8 cellular contexts compared by ENCODE assay signal in the genomic region with DNA sequence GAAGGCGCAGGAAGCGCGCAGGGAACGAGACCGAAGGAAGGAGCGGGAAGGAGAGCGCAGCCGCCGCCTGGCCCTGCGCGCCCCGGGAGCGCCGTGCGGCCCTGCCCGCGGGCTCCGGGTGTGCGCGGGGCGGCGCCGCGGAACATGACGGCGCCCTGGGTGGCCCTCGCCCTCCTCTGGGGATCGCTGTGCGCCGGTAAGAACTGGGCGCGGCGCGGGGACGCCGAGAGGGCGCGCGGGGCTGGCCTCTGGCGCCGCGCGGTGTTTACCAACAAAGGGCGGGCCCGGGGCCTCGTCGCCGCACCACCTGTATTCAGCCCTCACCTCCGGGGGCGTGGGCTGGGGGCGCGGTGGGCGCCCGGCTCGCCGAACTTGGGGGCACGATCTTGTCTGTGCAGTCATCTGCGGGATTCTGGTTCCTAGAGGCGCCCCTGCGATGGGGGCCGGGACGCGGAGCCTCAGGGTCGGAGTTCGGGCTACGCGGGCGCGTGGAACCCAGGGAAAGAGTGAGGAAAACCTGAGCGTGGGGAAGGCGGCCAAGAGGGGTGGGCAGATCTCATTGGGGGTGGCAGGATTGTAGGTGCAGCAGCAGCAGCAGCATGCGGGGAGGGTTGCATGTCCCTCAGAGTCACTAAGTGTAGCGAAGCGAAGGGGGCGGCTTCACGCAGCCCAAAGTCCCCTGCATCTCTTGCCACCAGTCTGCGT. TPM values are rescaled to one million over a fixed set of nuclear protein-coding genes. Genes with fewer than 3 reads are reported as not detected.
DNase-seq lines count a peak whose midpoint lies in the region; ATAC-seq and TF ChIP-seq lines count a peak whose summit lies in the region.

No MANE protein-coding gene starts in this region.

- peak overlapping the region; percentile 56 for H3K4me2 ChIP-seq in SU-DHL-6 (ENCODE audit: low read depth, low read length, poor library complexity, severe bottlenecking)

- peak overlapping the region; percentile 87 for H3K27ac ChIP-seq in A673 (ENCODE audit: low read depth, low read length, poor library complexity, severe bottlenecking)
- no peak overlapping the region for H3K27ac ChIP-seq in SU-DHL-6 (ENCODE audit: low read depth, low read length)
- peak overlapping the region; percentile 69 to 80 for H3K27ac ChIP-seq in left lung

- no peaks in the 10 kb centered on the region for H3F3A ChIP-seq in SU-DHL-6 (ENCODE audit: insufficient read depth)

- no peaks in the 10 kb centered on the region for H3K27me3 ChIP-seq in A673 (replicated peaks; ENCODE audit: insufficient read depth, low read depth, low read length, poor library complexity)
- H3K27me3 ChIP-seq in SU-DHL-6 (ENCODE audit: low read length), result no peaks in the 10 kb centered on the region
- peaks cover 0 to 37% of the 10 kb centered on the region in 2 donors for H3K27me3 ChIP-seq in left lung

- H3K9me3 Mint-ChIP-seq in stimulated activated naive B cell treated with anti-CD40 and anti-IgM and Interleukin-4, amounts not matched to agents 10 μg/mL and 1 μg/mL and 100 μg/mL, for 72 hours, result no peaks in the 10 kb centered on the region

- peak overlapping the region; percentile 41 for H3K9ac ChIP-seq in SU-DHL-6 (ENCODE audit: low read length)

- no peaks in the 10 kb centered on the region for H3K4me1 ChIP-seq in A673 (ENCODE audit: insufficient read depth, low read length, poor library complexity, severe bottlenecking)
- H3K4me1 ChIP-seq in left lung, result peaks cover 14 to 52% of the 10 kb centered on the region in 2 donors

- BruUV-seq in A673 (replicated peaks; lab: Mats Ljungman, UMichigan), result no TSS peak

- H3K4me1 Mint-ChIP-seq in stimulated activated naive B cell treated with anti-CD40 and anti-IgM and Interleukin-4, amounts not matched to agents 10 μg/mL and 1 μg/mL and 100 μg/mL, for 72 hours, result peaks cover 9 to 14% of the 10 kb centered on the region in 2 donors

- no peaks in the 10 kb centered on the region for H3K9me3 ChIP-seq in A673 (ENCODE audit: low read depth, low read length, poor library complexity, severe bottlenecking)
- H3K9me3 ChIP-seq in SU-DHL-6 (ENCODE audit: insufficient read depth, low read length), result no peaks in the 10 kb centered on the region
- H3K9me3 ChIP-seq in left lung, result no peaks in the 10 kb centered on the region

- H3K36me3 Mint-ChIP-seq in stimulated activated naive B cell treated with anti-CD40 and anti-IgM and Interleukin-4, amounts not matched to agents 10 μg/mL and 1 μg/mL and 100 μg/mL, for 72 hours, result no peaks in the 10 kb centered on the region

- no peak for TF ChIP-seq CTCF in A673 (conservative IDR thresholded peaks at IDR 0.05; ENCODE audit: low read depth, low read length)
- TF ChIP-seq CTCF in GM13976 (IDR thresholded peaks at IDR 0.05; ENCODE audit: borderline replicate concordance, control extremely low read depth, extremely low read depth, insufficient read depth, missing control alignments), result no peak
- TF ChIP-seq CTCF in SU-DHL-6 (IDR thresholded peaks at IDR 0.05; ENCODE audit: insufficient read depth, low read length, poor library complexity, severe bottlenecking), result no peak
- no peak for TF ChIP-seq CTCF in left lung (IDR thresholded peaks at IDR 0.05)

- in situ Hi-C loops in GM13976 (cut with MboI; ENCODE audit: low sequenced_read_pairs, unreplicated experiment), result no loop called here

- H3K27ac Mint-ChIP-seq in stimulated activated naive B cell treated with anti-CD40 and anti-IgM and Interleukin-4, amounts not matched to agents 10 μg/mL and 1 μg/mL and 100 μg/mL, for 72 hours, result peak overlapping the region; percentile 72

- POLR2A ChIA-PET in A673 (lab: Charles Lee; ENCODE audit: low non-redundant PET), result no interaction called here

- DNase-seq in A673 (ENCODE audit: low spot score) (peak; percentile 5), GM13976 (ENCODE audit: low spot score) (peak; percentile 74), cerebellum (ENCODE audit: low spot score) (peak; percentile 42), left lung (peak in 1 of 2 donors; percentile 84)
- no peak for DNase-seq in stimulated activated naive B cell treated with anti-CD40 and anti-IgM and Interleukin-4, amounts not matched to agents 10 μg/mL and 1 μg/mL and 100 μg/mL, for 72 hours

- CTCF ChIA-PET in A673 (lab: Charles Lee), result no interaction called here

- H2AFZ ChIP-seq in SU-DHL-6 (ENCODE audit: low read depth, low read length, severe bottlenecking), result peak overlapping the region; percentile 51

- H3K4me3 ChIP-seq in A673 (ENCODE audit: low read depth, low read length, poor library complexity, severe bottlenecking) (peak overlapping the region; percentile 63), SU-DHL-6 (ENCODE audit: insufficient read depth, low read length, poor library complexity, severe bottlenecking) (peak overlapping the region; percentile 46), left lung (peak overlapping the region; percentile 69 to 77)

- H4K20me1 ChIP-seq in SU-DHL-6 (ENCODE audit: low read depth, low read length), result no peaks in the 10 kb centered on the region

- ATAC-seq in HG03025 (IDR thresholded peaks at IDR 0.05; ENCODE audit: low FRiP score, unreplicated experiment) (peak; percentile 27), left lung (peak; percentile 25), HG03378 (IDR thresholded peaks at IDR 0.05; ENCODE audit: unreplicated experiment) (no peak)
- ATAC-seq in stimulated activated naive B cell treated with anti-CD40 and anti-IgM and Interleukin-4, amounts not matched to agents 10 μg/mL and 1 μg/mL and 100 μg/mL, for 72 hours (replicated peaks), result peak; percentile 59 to 61

- no peaks in the 10 kb centered on the region for H3K79me2 ChIP-seq in SU-DHL-6 (ENCODE audit: insufficient read depth, low read length)

- no peaks in the 10 kb centered on the region for H3K36me3 ChIP-seq in A673 (ENCODE audit: insufficient read depth, low read length, poor library complexity, severe bottlenecking)
- H3K36me3 ChIP-seq in SU-DHL-6 (ENCODE audit: low read length), result no peaks in the 10 kb centered on the region
- no peaks in the 10 kb centered on the region for H3K36me3 ChIP-seq in left lung

- peaks cover 29 to 34% of the 10 kb centered on the region in 2 donors for H3K27me3 Mint-ChIP-seq in stimulated activated naive B cell treated with anti-CD40 and anti-IgM and Interleukin-4, amounts not matched to agents 10 μg/mL and 1 μg/mL and 100 μg/mL, for 72 hours

- intact Hi-C loops in A673 (cut with micrococcal nuclease; ENCODE audit: unreplicated experiment) (no loop called here), left lung (cut with DNase I) (no loop called here)

- H3K9me2 ChIP-seq in SU-DHL-6 (replicated peaks; ENCODE audit: insufficient read depth, low read length), result no peaks in the 10 kb centered on the region

- H3K4me3 Mint-ChIP-seq in stimulated activated naive B cell treated with anti-CD40 and anti-IgM and Interleukin-4, amounts not matched to agents 10 μg/mL and 1 μg/mL and 100 μg/mL, for 72 hours, result peak overlapping the region; percentile 85 to 87

RNA-seq across cellular contexts. Expression of gene ACVR2B, which starts 0.6 kb away (rescaled TPM):
- total RNA-seq in A673 (2021), result 6.4 and 9.2 TPM in 2 replicates
- total RNA-seq in cerebellum, result 47.0 TPM
- 1 to 10 TPM; 5.2 TPM for total RNA-seq in left lung

RNA-seq across cellular contexts. Expression of gene EXOG, which starts 41.8 kb away (rescaled TPM):
- 8.2 and 12.4 TPM in 2 replicates for total RNA-seq in A673 (2021)
- 26.6 TPM for total RNA-seq in cerebellum
- total RNA-seq in left lung, result 10 to 100 TPM; 12.8 to 14.4 TPM
